Comparison of ENCODE assay signal across 17 cellular contexts in the genomic region with DNA sequence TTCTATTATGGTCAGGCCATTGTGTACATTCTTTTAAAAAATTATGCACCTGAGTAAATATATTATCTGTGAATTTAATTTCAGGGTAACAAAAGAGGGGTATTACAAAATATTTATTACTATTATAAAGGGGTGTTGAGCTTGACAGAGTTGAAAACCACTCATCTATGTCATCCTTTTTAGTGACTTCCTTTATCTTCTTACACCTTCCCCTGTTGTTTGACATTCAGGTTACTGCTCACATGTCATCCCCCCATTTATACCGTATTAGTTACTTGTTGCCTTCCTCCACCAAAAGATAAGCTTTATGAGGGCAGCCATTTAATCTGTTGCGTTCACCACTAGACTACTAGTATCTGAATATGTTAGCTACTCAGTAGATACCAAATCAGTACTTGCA.
DNase-seq lines count a peak whose midpoint lies in the region; ATAC-seq, FAIRE-seq and TF ChIP-seq lines count a peak whose summit lies in the region.
"Had no signal": no experiment of that assay in that cellular context is flagged by ENCODE, and none has a peak within 500 bp of the region (broad histone marks: within the 10 kb centered on the region; RNA-seq: fewer than 3 reads in every experiment).

No MANE protein-coding gene starts in this region.

- peaks cover 1% of the 10 kb centered on the region for H3K27me3 Mint-ChIP-seq in memory B cell

- no peaks in the 10 kb centered on the region for H3K36me3 Mint-ChIP-seq in memory B cell
- H3K36me3 Mint-ChIP-seq: CD8-positive, alpha-beta T cell had no signal

- DNase-seq in GM12892 (ENCODE audit: insufficient read length) (no peak), memory B cell (ENCODE audit: low spot score in 2 of 2) (no peak), mesenteric fat pad (ENCODE audit: low spot score) (no peak)
- DNase-seq: 8988T; ACHN; Caco-2; Calu3; CD4-positive, alpha-beta T cell; CD8-positive, alpha-beta T cell; DMS79 treated with DMSO at 0.1 percent for 48 hours; GF-D8 had no signal

- H3K4me1 Mint-ChIP-seq in memory B cell = peaks cover 9% of the 10 kb centered on the region

- H3K9me3 Mint-ChIP-seq in memory B cell = peaks cover 2% of the 10 kb centered on the region
- H3K9me3 Mint-ChIP-seq: CD4-positive, alpha-beta T cell; CD8-positive, alpha-beta T cell had no signal

- peak; percentile 30 for FAIRE-seq in GM12892 (lab: Jason Lieb, UNC)
- FAIRE-seq: A204.1, G401.6, GM12891, GM18507 had no signal

- H3K27ac Mint-ChIP-seq in memory B cell = no peak overlapping the region
- H3K27ac Mint-ChIP-seq: CD4-positive, alpha-beta T cell; CD8-positive, alpha-beta T cell had no signal

- no peak for TF ChIP-seq POLR2A in GM12892 (IDR thresholded peaks at IDR 0.05; ENCODE audit: low read depth, low read length)

- H3K4me3 Mint-ChIP-seq in memory B cell = no peak overlapping the region
- H3K4me3 Mint-ChIP-seq: CD4-positive, alpha-beta T cell; CD8-positive, alpha-beta T cell had no signal

- ATAC-seq in memory B cell (ENCODE audit: low read depth) (peak; percentile 60), HG03095 (IDR thresholded peaks at IDR 0.05; ENCODE audit: unreplicated experiment) (no peak), HG03460 (IDR thresholded peaks at IDR 0.05; ENCODE audit: unreplicated experiment) (no peak)
- ATAC-seq: CD8-positive, alpha-beta T cell had no signal
